Comparison of ENCODE assay signal across 19 cellular contexts in the genomic region with DNA sequence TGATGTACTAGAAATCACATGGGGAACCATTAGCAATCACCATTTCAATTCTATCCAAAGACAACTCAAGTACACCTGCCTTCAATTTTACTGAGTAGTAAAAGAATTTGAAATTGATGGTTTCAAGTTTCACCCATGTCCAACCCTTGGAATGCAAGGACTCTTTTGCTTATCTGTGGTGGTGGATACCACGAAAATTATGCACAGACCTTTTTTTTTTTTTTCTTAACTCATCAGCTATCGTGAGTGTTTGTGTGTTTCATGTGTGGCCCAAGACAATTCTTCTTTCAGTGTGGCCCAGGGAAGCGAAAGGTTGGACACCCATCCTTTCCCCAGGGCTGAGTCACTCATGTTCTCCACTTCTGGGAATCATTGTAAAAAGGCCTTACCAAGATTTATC.
"Had no signal": no experiment of that assay in that cellular context is flagged by ENCODE, and none has a peak within 500 bp of the region (broad histone marks: within the 10 kb centered on the region; RNA-seq: fewer than 3 reads in every experiment).

No MANE protein-coding gene starts in this region.

- H3K27ac ChIP-seq: colonic mucosa, gastrocnemius medialis, left lung, lower lobe of right lung, pancreas had no signal

- H3K27me3 ChIP-seq: colonic mucosa, gastrocnemius medialis, left lung, pancreas had no signal

- FAIRE-seq: endothelial cell of umbilical vein, keratinocyte had no signal

- H3K27me3 Mint-ChIP-seq: progenitor cell of endocrine pancreas had no signal

- H3K4me2 ChIP-seq: smooth muscle cell had no signal

- H3K9me3 ChIP-seq: colonic mucosa, gastrocnemius medialis, left lung, lower lobe of right lung, pancreas had no signal

- H3K4me3 ChIP-seq: colonic mucosa, gastrocnemius medialis, left lung, lower lobe of right lung, pancreas, smooth muscle cell had no signal

- DNase-seq: colonic mucosa; dermis blood vessel endothelial cell; endodermal cell; erythroblast; gastrocnemius medialis; left lung; lower lobe of right lung; naive B cell; occipital lobe; pancreas; right cardiac atrium; stimulated activated CD4-positive, alpha-beta T cell treated with anti-CD3 and anti-CD28 coated beads, Interleukin-2, amount 100 ng/mL, for 48 hours; stimulated activated naive CD4-positive, alpha-beta T cell treated with Interleukin-2 at 50 U/mL for 16 hours had no signal

- H3K4me3 Mint-ChIP-seq: endodermal cell, memory B cell, naive B cell, nephron had no signal

- H3K36me3 Mint-ChIP-seq: memory B cell had no signal

- H3K4me1 ChIP-seq: colonic mucosa, gastrocnemius medialis, left lung, lower lobe of right lung, pancreas had no signal

- ATAC-seq: gastrocnemius medialis, left lung, lower lobe of right lung, pancreas, right cardiac atrium had no signal

- H3K27ac Mint-ChIP-seq: endodermal cell, memory B cell, naive B cell, nephron, progenitor cell of endocrine pancreas had no signal

- H3K4me1 Mint-ChIP-seq: endodermal cell, memory B cell, naive B cell, nephron had no signal

- H3K36me3 ChIP-seq: colonic mucosa, gastrocnemius medialis, left lung, lower lobe of right lung, pancreas had no signal
